Comparison of ENCODE assay signal across 25 cellular contexts in the genomic region with DNA sequence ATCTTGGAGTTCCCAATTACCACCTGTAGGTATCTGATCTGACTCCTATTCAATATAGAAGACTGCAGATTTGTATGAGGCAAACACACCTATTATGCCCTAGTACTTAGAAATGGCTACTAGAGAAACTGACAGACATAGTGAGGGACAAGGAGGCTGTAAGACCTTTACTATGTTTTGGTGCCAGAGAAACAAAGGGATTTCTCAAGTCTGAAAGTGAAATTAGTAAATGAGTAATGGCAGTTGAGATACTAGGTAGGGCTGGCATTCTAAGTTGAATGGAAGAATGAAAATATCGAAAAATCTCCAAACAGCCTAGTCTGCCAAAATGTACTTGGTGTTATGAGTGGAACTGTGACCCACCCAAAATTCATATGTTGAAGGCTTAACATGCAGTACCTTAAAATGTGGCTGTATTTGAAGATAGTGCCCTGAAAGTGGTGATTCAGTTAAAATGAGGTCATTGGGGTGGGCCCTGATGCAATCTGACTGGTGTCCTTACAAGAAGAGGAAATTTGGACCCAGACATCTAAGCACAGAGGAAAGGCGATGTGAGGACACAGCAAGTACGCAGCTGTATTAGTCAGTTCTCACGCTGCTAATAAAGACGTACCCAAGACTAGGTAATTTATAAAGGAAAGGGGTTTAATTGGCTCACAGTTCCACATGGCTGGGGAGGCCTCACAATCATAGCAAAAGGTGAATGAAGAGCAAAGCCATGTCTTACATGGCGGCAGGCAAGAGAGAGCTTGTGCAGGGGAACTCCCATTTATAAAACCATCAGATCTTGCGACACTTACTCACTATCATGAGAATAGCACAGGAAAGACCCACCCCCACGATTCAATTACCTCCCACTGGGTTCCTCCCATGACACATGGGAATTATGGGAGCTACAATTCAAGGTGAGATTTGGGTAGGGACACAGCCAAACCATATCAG.
"Had no signal": no experiment of that assay in that cellular context is flagged by ENCODE, and none has a peak within 500 bp of the region (broad histone marks: within the 10 kb centered on the region; RNA-seq: fewer than 3 reads in every experiment).

No MANE protein-coding gene starts in this region.

- H3K27me3 Mint-ChIP-seq: type B pancreatic cell had no signal

- ATAC-seq: left cardiac atrium; left ventricle myocardium superior; natural killer cell treated with Interleukin-12 subunit alpha and Interleukin-12 subunit beta and Interleukin-15 and Interleukin-18, amount 100 ng/mL, for 72 hours had no signal

- H3K4me1 ChIP-seq: right atrium auricular region, sigmoid colon, suprapubic skin, thyroid gland had no signal

- H3K9me3 Mint-ChIP-seq: natural killer cell treated with Interleukin-12 subunit alpha and Interleukin-12 subunit beta and Interleukin-15 and Interleukin-18, amount 100 ng/mL, for 72 hours; neural progenitor cell had no signal

- DNase-seq: dermis blood vessel endothelial cell; effector CD4-positive, alpha-beta T cell; endodermal cell; foreskin melanocyte; head of caudate nucleus; kidney; left cardiac atrium; left ventricle myocardium superior; mesenchymal stem cell; midbrain; nucleus accumbens; ovary; sigmoid colon; stimulated activated CD4-positive, alpha-beta T cell treated with anti-CD3 and anti-CD28 coated beads, Interleukin-2, amount 100 ng/mL, for 24 hours; stimulated activated CD4-positive, alpha-beta T cell treated with anti-CD3 and anti-CD28 coated beads, Interleukin-4, amount 100 ng/mL, for 4 hours; stimulated activated naive CD4-positive, alpha-beta T cell; thyroid gland had no signal

- H2AFZ ChIP-seq: hepatocyte, neural progenitor cell had no signal

- H3K36me3 ChIP-seq: neural progenitor cell, ovary, right atrium auricular region, suprapubic skin, thyroid gland had no signal

- H3K4me3 ChIP-seq: hepatocyte, lung, neural progenitor cell, ovary, right atrium auricular region, sigmoid colon, skin epidermis, suprapubic skin, thyroid gland had no signal

- H3K9ac ChIP-seq: neural progenitor cell had no signal

- H3K27ac Mint-ChIP-seq: endodermal cell; natural killer cell treated with Interleukin-12 subunit alpha and Interleukin-12 subunit beta and Interleukin-15 and Interleukin-18, amount 100 ng/mL, for 72 hours; neural progenitor cell; type B pancreatic cell had no signal

- H3K4me3 Mint-ChIP-seq: endodermal cell; natural killer cell treated with Interleukin-12 subunit alpha and Interleukin-12 subunit beta and Interleukin-15 and Interleukin-18, amount 100 ng/mL, for 72 hours; neural progenitor cell; type B pancreatic cell had no signal

- H3K27me3 ChIP-seq: hepatocyte, neural progenitor cell, ovary, right atrium auricular region, sigmoid colon, suprapubic skin, thyroid gland had no signal

- H3K36me3 Mint-ChIP-seq: natural killer cell treated with Interleukin-12 subunit alpha and Interleukin-12 subunit beta and Interleukin-15 and Interleukin-18, amount 100 ng/mL, for 72 hours had no signal

- H3K9me3 ChIP-seq: ovary, right atrium auricular region, sigmoid colon, suprapubic skin, thyroid gland had no signal

- H3K27ac ChIP-seq: hepatocyte, neural progenitor cell, ovary, right atrium auricular region, sigmoid colon, skin epidermis, suprapubic skin, thyroid gland had no signal

- H3K4me1 Mint-ChIP-seq: neural progenitor cell had no signal

- H3K4me2 ChIP-seq: hepatocyte, neural progenitor cell had no signal

- H3K79me2 ChIP-seq: hepatocyte had no signal
